ENCODE assay signal across 1 cellular context in genomic region chr15:87610366-87610765, GRCh38.
TF ChIP-seq lines count a peak whose summit lies in the region.

No MANE protein-coding gene starts in this region.

TF ChIP-seq in K562, 482 proteins besides CTCF, POLR2A, EP300 and RAD21 (continued from another document and continues in another):
- TF ChIP-seq ZNF407 (IDR thresholded peaks at IDR 0.05; ENCODE audit: low read depth): peak; percentile 68
- no peak for TF ChIP-seq HNRNPH1 (optimal IDR thresholded peaks at IDR 0.05; ENCODE audit: low read depth, low read length)
- TF ChIP-seq RREB1 (CRISPR knock-in tag; IDR thresholded peaks at IDR 0.05): no peak
- TF ChIP-seq ZNF766 (CRISPR knock-in tag; conservative IDR thresholded peaks at IDR 0.05): peak; percentile 3; the same call in 1 of the 2 replicates
- no peak for TF ChIP-seq NELFE (IDR thresholded peaks at IDR 0.05; ENCODE audit: insufficient read depth, insufficient read length)
- no peak; the same call in 1 of the 2 replicates for TF ChIP-seq GTF2E2 (tag; IDR thresholded peaks at IDR 0.05)
- TF ChIP-seq PML (IDR thresholded peaks at IDR 0.05; ENCODE audit: low read length): peak; percentile 41; the same call in 1 of the 2 replicates
- TF ChIP-seq JUND (IDR thresholded peaks at IDR 0.05; ENCODE audit: borderline replicate concordance, low read depth, low read length): peak; percentile 95
- peak; percentile 94; the same call in 2 of the 3 replicates for TF ChIP-seq JUND (tag; IDR thresholded peaks at IDR 0.05; ENCODE audit: borderline replicate concordance, low read depth, low read length)
- peak; percentile 50; the same call in 1 of the 2 replicates for TF ChIP-seq HES1 (IDR thresholded peaks at IDR 0.05; ENCODE audit: low read depth)
- TF ChIP-seq ZNF3 (CRISPR knock-in tag; IDR thresholded peaks at IDR 0.05): no peak
- peak; percentile 68; the same call in 1 of the 2 replicates for TF ChIP-seq RNF2 (IDR thresholded peaks at IDR 0.05)
- TF ChIP-seq HNRNPL (IDR thresholded peaks at IDR 0.05; ENCODE audit: low read depth, low read length): no peak
- no peak for TF ChIP-seq HOXB6 (CRISPR knock-in tag; IDR thresholded peaks at IDR 0.05; ENCODE audit: borderline replicate concordance)
- peak; percentile 48 for TF ChIP-seq FOS (IDR thresholded peaks at IDR 0.05; ENCODE audit: extremely low read depth, insufficient read length)
- TF ChIP-seq ZNF395 (CRISPR knock-in tag; IDR thresholded peaks at IDR 0.05): no peak
- TF ChIP-seq RHOXF2B (CRISPR knock-in tag; conservative IDR thresholded peaks at IDR 0.05): no peak
- TF ChIP-seq CBX3 (IDR thresholded peaks at IDR 0.05; ENCODE audit: borderline replicate concordance in 1 of 2, low read length in 2 of 2): peak in 1 of 2 experiments; percentile 67; a peak in 1 of 3 replicates
- peak; percentile 66; the same call in 1 of the 2 replicates for TF ChIP-seq SOX6 (IDR thresholded peaks at IDR 0.05)
- peak; percentile 52 for TF ChIP-seq GATA2 (CRISPR knock-in tag; IDR thresholded peaks at IDR 0.05)
- TF ChIP-seq HMBOX1 (IDR thresholded peaks at IDR 0.05): 0 out of 2 replicates have a peak, but pooled peaks have one; percentile 22
- TF ChIP-seq ARID1B (IDR thresholded peaks at IDR 0.05): peak; percentile 89
- TF ChIP-seq MBD1 (CRISPR knock-in tag; IDR thresholded peaks at IDR 0.05): no peak
- TF ChIP-seq YY1 (IDR thresholded peaks at IDR 0.05; ENCODE audit: borderline replicate concordance in 1 of 3, control insufficient read depth in 1 of 3, extremely low read depth in 1 of 3, insufficient read depth in 3 of 3, insufficient read length in 1 of 3, insufficient replicate concordance in 2 of 3, low read depth in 1 of 3, low read length in 2 of 3): no peak
- peak; percentile 91 for TF ChIP-seq SMARCE1 (IDR thresholded peaks at IDR 0.05)
- no peak for TF ChIP-seq REST (CRISPR knock-in tag; IDR thresholded peaks at IDR 0.05; ENCODE audit: low read depth)
- no peak for TF ChIP-seq NFATC3 (IDR thresholded peaks at IDR 0.05)
- TF ChIP-seq ZNF384 (IDR thresholded peaks at IDR 0.05; ENCODE audit: low read depth, low read length): peak; percentile 79
- no peak for TF ChIP-seq SRF (CRISPR knock-in tag; IDR thresholded peaks at IDR 0.05)
- peak in 1 of 2 experiments; percentile 59; a peak in 2 of 4 replicates for TF ChIP-seq RCOR1 (IDR thresholded peaks at IDR 0.05; ENCODE audit: borderline replicate concordance in 1 of 2, low read depth in 2 of 2, low read length in 2 of 2)
- no peak for TF ChIP-seq ZNF23 (CRISPR knock-in tag; IDR thresholded peaks at IDR 0.05)
- peak; percentile 63 for TF ChIP-seq TCF3 (CRISPR knock-in tag; IDR thresholded peaks at IDR 0.05)
- peak; percentile 55 to 61; a peak in 3 of 4 replicates for TF ChIP-seq TRIM24 (IDR thresholded peaks at IDR 0.05)
- 0 out of 2 replicates have a peak, but pooled peaks have one; percentile 28 for TF ChIP-seq ETV1 (tag; conservative IDR thresholded peaks at IDR 0.05; ENCODE audit: low read depth)
- no peak for TF ChIP-seq ATF1 (CRISPR knock-in tag; IDR thresholded peaks at IDR 0.05)
- TF ChIP-seq ATF1 (tag; IDR thresholded peaks at IDR 0.05): 0 out of 2 replicates have a peak, but pooled peaks have one; percentile 9
- TF ChIP-seq SUPT5H (IDR thresholded peaks at IDR 0.05): no peak
- no peak for TF ChIP-seq MCM3 (IDR thresholded peaks at IDR 0.05)
- TF ChIP-seq HDAC1 (IDR thresholded peaks at IDR 0.05): no peak
